ENCODE assay signal across 1 cellular context in the genomic region with DNA sequence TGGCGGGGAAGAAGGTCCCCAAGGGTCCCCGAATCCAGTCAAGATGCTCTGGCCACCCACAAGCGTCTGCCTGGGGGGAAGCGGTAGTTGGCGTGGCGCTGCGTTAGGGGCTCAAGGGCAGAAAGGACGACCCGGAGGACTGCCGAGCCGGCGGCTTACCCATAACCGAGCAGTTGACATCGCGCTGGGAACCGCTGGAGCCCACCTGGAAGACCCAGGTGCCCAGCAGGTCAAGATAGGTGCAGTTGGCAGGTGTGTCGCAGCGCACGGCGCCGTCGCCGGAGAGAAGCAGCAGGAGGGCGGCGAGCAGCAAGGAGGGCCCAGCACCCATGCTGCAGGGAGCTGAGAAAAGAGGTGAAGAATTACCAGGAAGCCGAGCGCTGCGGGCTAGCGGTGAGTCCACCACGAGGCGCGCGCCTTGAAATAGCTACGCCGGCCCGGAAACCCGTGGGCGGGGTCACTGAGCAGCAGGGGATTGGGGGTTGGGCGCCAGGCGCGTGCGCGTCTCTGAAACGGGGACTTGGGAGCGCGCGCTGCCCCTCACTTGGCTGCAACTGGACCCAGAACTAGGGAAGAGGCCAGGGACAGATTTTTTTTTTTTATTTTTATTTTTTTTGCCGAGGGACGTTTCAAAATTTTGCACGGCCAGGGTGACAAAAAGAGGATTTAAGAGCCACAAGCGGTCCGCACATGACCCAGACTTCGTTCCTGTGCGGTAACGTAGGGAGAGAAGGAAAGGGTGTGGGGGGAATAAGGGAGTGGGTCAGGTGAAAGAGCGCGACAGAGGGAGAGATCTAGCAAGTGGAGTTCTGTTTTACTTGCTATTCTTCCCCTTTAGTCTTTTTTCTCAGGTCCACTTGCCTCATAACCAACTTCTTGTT.
TF ChIP-seq lines count a peak whose summit lies in the region.

A gene (minus strand): TSS at position 395 of the 881 bp plus-strand sequence. CDS start 64 bp downstream, at position 331.

TF ChIP-seq in GM12878, 131 proteins besides CTCF, POLR2A, EP300 and RAD21 (continued from another document and continues in another):
- TF ChIP-seq ZNF384 (IDR thresholded peaks at IDR 0.05; ENCODE audit: borderline replicate concordance, low read depth, low read length), result no peak
- TF ChIP-seq SMC3 (IDR thresholded peaks at IDR 0.05; ENCODE audit: borderline replicate concordance, low read length), result no peak; the same call in 1 of the 2 replicates
- no peak for TF ChIP-seq NR2C1 (IDR thresholded peaks at IDR 0.05)
- peak; percentile 83; the same call in 1 of the 2 replicates for TF ChIP-seq TARDBP (IDR thresholded peaks at IDR 0.05; ENCODE audit: borderline replicate concordance)
- no peak for TF ChIP-seq SPI1 (IDR thresholded peaks at IDR 0.05; ENCODE audit: borderline replicate concordance, insufficient read depth, low read depth, low read length)
- no peak for TF ChIP-seq YBX1 (IDR thresholded peaks at IDR 0.05)
- TF ChIP-seq FOS (IDR thresholded peaks at IDR 0.05; ENCODE audit: borderline replicate concordance, extremely low read depth, insufficient read length), result no peak
- TF ChIP-seq, protein P1, sequence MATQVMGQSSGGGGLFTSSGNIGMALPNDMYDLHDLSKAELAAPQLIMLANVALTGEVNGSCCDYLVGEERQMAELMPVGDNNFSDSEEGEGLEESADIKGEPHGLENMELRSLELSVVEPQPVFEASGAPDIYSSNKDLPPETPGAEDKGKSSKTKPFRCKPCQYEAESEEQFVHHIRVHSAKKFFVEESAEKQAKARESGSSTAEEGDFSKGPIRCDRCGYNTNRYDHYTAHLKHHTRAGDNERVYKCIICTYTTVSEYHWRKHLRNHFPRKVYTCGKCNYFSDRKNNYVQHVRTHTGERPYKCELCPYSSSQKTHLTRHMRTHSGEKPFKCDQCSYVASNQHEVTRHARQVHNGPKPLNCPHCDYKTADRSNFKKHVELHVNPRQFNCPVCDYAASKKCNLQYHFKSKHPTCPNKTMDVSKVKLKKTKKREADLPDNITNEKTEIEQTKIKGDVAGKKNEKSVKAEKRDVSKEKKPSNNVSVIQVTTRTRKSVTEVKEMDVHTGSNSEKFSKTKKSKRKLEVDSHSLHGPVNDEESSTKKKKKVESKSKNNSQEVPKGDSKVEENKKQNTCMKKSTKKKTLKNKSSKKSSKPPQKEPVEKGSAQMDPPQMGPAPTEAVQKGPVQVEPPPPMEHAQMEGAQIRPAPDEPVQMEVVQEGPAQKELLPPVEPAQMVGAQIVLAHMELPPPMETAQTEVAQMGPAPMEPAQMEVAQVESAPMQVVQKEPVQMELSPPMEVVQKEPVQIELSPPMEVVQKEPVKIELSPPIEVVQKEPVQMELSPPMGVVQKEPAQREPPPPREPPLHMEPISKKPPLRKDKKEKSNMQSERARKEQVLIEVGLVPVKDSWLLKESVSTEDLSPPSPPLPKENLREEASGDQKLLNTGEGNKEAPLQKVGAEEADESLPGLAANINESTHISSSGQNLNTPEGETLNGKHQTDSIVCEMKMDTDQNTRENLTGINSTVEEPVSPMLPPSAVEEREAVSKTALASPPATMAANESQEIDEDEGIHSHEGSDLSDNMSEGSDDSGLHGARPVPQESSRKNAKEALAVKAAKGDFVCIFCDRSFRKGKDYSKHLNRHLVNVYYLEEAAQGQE (IDR thresholded peaks at IDR 0.05; ENCODE audit: low read depth, low read length), result peak; percentile 52; the same call in 1 of the 2 replicates
- TF ChIP-seq FOXM1 (IDR thresholded peaks at IDR 0.05; ENCODE audit: low read depth, low read length), result peak; percentile 78; the same call in 1 of the 2 replicates
- TF ChIP-seq MEF2A (IDR thresholded peaks at IDR 0.05; ENCODE audit: insufficient read depth, low read depth, low read length), result peak; percentile 85
- peak; percentile 30; the same call in 1 of the 2 replicates for TF ChIP-seq SMARCA5 (IDR thresholded peaks at IDR 0.05)
- TF ChIP-seq, protein P2, sequence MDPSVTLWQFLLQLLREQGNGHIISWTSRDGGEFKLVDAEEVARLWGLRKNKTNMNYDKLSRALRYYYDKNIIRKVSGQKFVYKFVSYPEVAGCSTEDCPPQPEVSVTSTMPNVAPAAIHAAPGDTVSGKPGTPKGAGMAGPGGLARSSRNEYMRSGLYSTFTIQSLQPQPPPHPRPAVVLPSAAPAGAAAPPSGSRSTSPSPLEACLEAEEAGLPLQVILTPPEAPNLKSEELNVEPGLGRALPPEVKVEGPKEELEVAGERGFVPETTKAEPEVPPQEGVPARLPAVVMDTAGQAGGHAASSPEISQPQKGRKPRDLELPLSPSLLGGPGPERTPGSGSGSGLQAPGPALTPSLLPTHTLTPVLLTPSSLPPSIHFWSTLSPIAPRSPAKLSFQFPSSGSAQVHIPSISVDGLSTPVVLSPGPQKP (IDR thresholded peaks at IDR 0.05; ENCODE audit: low read depth, low read length), result peak; percentile 45; the same call in 1 of the 2 replicates
- no peak for TF ChIP-seq JUNB (IDR thresholded peaks at IDR 0.05)
- TF ChIP-seq, protein P3, sequence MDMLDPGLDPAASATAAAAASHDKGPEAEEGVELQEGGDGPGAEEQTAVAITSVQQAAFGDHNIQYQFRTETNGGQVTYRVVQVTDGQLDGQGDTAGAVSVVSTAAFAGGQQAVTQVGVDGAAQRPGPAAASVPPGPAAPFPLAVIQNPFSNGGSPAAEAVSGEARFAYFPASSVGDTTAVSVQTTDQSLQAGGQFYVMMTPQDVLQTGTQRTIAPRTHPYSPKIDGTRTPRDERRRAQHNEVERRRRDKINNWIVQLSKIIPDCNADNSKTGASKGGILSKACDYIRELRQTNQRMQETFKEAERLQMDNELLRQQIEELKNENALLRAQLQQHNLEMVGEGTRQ (IDR thresholded peaks at IDR 0.05; ENCODE audit: borderline replicate concordance, low read depth, low read length), result no peak
- peak; percentile 78; the same call in 1 of the 2 replicates for TF ChIP-seq DPF2 (IDR thresholded peaks at IDR 0.05)
- TF ChIP-seq SMAD5 (IDR thresholded peaks at IDR 0.05; ENCODE audit: low read depth), result peak; percentile 98; the same call in 1 of the 2 replicates
- TF ChIP-seq TAF1 (IDR thresholded peaks at IDR 0.05; ENCODE audit: borderline replicate concordance, low read depth, low read length), result peak; percentile 94
- no peak for TF ChIP-seq SUPT20H (IDR thresholded peaks at IDR 0.05; ENCODE audit: borderline replicate concordance, control insufficient read depth, low read depth, low read length)
- TF ChIP-seq MYB (IDR thresholded peaks at IDR 0.05; ENCODE audit: borderline replicate concordance, low read depth, low read length), result no peak
- no peak for TF ChIP-seq WRNIP1 (IDR thresholded peaks at IDR 0.05; ENCODE audit: borderline replicate concordance, low read depth, low read length)
- TF ChIP-seq, protein P4, sequence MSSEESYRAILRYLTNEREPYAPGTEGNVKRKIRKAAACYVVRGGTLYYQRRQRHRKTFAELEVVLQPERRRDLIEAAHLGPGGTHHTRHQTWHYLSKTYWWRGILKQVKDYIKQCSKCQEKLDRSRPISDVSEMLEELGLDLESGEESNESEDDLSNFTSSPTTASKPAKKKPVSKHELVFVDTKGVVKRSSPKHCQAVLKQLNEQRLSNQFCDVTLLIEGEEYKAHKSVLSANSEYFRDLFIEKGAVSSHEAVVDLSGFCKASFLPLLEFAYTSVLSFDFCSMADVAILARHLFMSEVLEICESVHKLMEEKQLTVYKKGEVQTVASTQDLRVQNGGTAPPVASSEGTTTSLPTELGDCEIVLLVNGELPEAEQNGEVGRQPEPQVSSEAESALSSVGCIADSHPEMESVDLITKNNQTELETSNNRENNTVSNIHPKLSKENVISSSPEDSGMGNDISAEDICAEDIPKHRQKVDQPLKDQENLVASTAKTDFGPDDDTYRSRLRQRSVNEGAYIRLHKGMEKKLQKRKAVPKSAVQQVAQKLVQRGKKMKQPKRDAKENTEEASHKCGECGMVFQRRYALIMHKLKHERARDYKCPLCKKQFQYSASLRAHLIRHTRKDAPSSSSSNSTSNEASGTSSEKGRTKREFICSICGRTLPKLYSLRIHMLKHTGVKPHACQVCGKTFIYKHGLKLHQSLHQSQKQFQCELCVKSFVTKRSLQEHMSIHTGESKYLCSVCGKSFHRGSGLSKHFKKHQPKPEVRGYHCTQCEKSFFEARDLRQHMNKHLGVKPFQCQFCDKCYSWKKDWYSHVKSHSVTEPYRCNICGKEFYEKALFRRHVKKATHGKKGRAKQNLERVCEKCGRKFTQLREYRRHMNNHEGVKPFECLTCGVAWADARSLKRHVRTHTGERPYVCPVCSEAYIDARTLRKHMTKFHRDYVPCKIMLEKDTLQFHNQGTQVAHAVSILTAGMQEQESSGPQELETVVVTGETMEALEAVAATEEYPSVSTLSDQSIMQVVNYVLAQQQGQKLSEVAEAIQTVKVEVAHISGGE (CRISPR knock-in tag; IDR thresholded peaks at IDR 0.05), result no peak
- 0 out of 2 replicates have a peak, but pooled peaks have one; percentile 30 for TF ChIP-seq TCF7 (IDR thresholded peaks at IDR 0.05; ENCODE audit: borderline replicate concordance)
- no peak for TF ChIP-seq KAT2A (conservative IDR thresholded peaks at IDR 0.05; ENCODE audit: control insufficient read depth, low read depth, low read length)
- TF ChIP-seq MXI1 (IDR thresholded peaks at IDR 0.05; ENCODE audit: low read depth, low read length), result peak; percentile 93
- TF ChIP-seq TCF12 (IDR thresholded peaks at IDR 0.05; ENCODE audit: low read depth, low read length), result peak; percentile 74
- TF ChIP-seq, protein P5, sequence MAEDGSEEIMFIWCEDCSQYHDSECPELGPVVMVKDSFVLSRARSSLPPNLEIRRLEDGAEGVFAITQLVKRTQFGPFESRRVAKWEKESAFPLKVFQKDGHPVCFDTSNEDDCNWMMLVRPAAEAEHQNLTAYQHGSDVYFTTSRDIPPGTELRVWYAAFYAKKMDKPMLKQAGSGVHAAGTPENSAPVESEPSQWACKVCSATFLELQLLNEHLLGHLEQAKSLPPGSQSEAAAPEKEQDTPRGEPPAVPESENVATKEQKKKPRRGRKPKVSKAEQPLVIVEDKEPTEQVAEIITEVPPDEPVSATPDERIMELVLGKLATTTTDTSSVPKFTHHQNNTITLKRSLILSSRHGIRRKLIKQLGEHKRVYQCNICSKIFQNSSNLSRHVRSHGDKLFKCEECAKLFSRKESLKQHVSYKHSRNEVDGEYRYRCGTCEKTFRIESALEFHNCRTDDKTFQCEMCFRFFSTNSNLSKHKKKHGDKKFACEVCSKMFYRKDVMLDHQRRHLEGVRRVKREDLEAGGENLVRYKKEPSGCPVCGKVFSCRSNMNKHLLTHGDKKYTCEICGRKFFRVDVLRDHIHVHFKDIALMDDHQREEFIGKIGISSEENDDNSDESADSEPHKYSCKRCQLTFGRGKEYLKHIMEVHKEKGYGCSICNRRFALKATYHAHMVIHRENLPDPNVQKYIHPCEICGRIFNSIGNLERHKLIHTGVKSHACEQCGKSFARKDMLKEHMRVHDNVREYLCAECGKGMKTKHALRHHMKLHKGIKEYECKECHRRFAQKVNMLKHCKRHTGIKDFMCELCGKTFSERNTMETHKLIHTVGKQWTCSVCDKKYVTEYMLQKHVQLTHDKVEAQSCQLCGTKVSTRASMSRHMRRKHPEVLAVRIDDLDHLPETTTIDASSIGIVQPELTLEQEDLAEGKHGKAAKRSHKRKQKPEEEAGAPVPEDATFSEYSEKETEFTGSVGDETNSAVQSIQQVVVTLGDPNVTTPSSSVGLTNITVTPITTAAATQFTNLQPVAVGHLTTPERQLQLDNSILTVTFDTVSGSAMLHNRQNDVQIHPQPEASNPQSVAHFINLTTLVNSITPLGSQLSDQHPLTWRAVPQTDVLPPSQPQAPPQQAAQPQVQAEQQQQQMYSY (CRISPR knock-in tag; IDR thresholded peaks at IDR 0.05), result no peak
- TF ChIP-seq ZNF207 (IDR thresholded peaks at IDR 0.05; ENCODE audit: borderline replicate concordance), result no peak
- TF ChIP-seq, protein P6, sequence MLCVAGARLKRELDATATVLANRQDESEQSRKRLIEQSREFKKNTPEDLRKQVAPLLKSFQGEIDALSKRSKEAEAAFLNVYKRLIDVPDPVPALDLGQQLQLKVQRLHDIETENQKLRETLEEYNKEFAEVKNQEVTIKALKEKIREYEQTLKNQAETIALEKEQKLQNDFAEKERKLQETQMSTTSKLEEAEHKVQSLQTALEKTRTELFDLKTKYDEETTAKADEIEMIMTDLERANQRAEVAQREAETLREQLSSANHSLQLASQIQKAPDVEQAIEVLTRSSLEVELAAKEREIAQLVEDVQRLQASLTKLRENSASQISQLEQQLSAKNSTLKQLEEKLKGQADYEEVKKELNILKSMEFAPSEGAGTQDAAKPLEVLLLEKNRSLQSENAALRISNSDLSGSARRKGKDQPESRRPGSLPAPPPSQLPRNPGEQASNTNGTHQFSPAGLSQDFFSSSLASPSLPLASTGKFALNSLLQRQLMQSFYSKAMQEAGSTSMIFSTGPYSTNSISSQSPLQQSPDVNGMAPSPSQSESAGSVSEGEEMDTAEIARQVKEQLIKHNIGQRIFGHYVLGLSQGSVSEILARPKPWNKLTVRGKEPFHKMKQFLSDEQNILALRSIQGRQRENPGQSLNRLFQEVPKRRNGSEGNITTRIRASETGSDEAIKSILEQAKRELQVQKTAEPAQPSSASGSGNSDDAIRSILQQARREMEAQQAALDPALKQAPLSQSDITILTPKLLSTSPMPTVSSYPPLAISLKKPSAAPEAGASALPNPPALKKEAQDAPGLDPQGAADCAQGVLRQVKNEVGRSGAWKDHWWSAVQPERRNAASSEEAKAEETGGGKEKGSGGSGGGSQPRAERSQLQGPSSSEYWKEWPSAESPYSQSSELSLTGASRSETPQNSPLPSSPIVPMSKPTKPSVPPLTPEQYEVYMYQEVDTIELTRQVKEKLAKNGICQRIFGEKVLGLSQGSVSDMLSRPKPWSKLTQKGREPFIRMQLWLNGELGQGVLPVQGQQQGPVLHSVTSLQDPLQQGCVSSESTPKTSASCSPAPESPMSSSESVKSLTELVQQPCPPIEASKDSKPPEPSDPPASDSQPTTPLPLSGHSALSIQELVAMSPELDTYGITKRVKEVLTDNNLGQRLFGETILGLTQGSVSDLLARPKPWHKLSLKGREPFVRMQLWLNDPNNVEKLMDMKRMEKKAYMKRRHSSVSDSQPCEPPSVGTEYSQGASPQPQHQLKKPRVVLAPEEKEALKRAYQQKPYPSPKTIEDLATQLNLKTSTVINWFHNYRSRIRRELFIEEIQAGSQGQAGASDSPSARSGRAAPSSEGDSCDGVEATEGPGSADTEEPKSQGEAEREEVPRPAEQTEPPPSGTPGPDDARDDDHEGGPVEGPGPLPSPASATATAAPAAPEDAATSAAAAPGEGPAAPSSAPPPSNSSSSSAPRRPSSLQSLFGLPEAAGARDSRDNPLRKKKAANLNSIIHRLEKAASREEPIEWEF (IDR thresholded peaks at IDR 0.05; ENCODE audit: insufficient replicate concordance, low read depth, low read length), result no peak
- TF ChIP-seq CBX3 (IDR thresholded peaks at IDR 0.05; ENCODE audit: borderline replicate concordance, low read depth), result no peak
- no peak for TF ChIP-seq ZNF622 (IDR thresholded peaks at IDR 0.05)
- TF ChIP-seq RB1 (IDR thresholded peaks at IDR 0.05; ENCODE audit: borderline replicate concordance), result no peak
- TF ChIP-seq RELA (IDR thresholded peaks at IDR 0.05; ENCODE audit: borderline replicate concordance, partially characterized antibody), result no peak
- peak; percentile 88; the same call in 1 of the 2 replicates for TF ChIP-seq ZBED1 (IDR thresholded peaks at IDR 0.05; ENCODE audit: borderline replicate concordance)
- TF ChIP-seq ZZZ3 (IDR thresholded peaks at IDR 0.05; ENCODE audit: control insufficient read depth, insufficient read length, low read depth), result no peak
